In genomic region chr9:114505187-114506081, GRCh38 we compare ENCODE assay signal across 8 cellular contexts. TPM values are rescaled to one million over a fixed set of nuclear protein-coding genes. Genes with fewer than 3 reads are reported as not detected.
DNase-seq lines count a peak whose midpoint lies in the region; ATAC-seq and TF ChIP-seq lines count a peak whose summit lies in the region.

Gene WHRN (minus strand): TSS chr9:114505473. CDS start chr9:114504801, 672 bp downstream.

- peak within 1 kb of the TSS; percentile 65 for H2AFZ ChIP-seq in Loucy (ENCODE audit: low read length)

- H3K9me3 Mint-ChIP-seq in Calu3 (ENCODE audit: low read depth, unreplicated experiment): no peaks in the 10 kb centered on the region
- peaks cover 7% of the 10 kb centered on the region for H3K9me3 Mint-ChIP-seq in nephron progenitor cell

- H3K27ac Mint-ChIP-seq in Calu3 (ENCODE audit: unreplicated experiment): peak within 1 kb of the TSS; percentile 60
- peak within 1 kb of the TSS; percentile 64 for H3K27ac Mint-ChIP-seq in nephron progenitor cell

- no peaks in the 10 kb centered on the region for H3K79me2 ChIP-seq in Loucy (ENCODE audit: insufficient read depth, low read length)

- TF ChIP-seq CTCF in Calu3 (IDR thresholded peaks at IDR 0.05; ENCODE audit: unreplicated experiment) (no peak), Loucy (conservative IDR thresholded peaks at IDR 0.05; ENCODE audit: low read length) (no peak), foreskin fibroblast (IDR thresholded peaks at IDR 0.05; ENCODE audit: low read depth, low read length) (no peak), nephron progenitor cell (IDR thresholded peaks at IDR 0.05) (no peak)

- H3K27me3 ChIP-seq in Loucy (ENCODE audit: insufficient read depth, low read length, poor library complexity, severe bottlenecking) (no peaks in the 10 kb centered on the region), SJCRH30 (peaks cover 15% of the 10 kb centered on the region)

- no peaks in the 10 kb centered on the region for H3K9me2 ChIP-seq in Loucy (replicated peaks; ENCODE audit: low read depth, low read length)

- peaks cover 12% of the 10 kb centered on the region for H3K36me3 Mint-ChIP-seq in Calu3 (ENCODE audit: insufficient read depth, unreplicated experiment)
- no peaks in the 10 kb centered on the region for H3K36me3 Mint-ChIP-seq in nephron progenitor cell (ENCODE audit: low read depth)

- peak within 1 kb of the TSS; percentile 72 for H3K4me3 ChIP-seq in Loucy (ENCODE audit: low read length, poor library complexity, severe bottlenecking)
- H3K4me3 ChIP-seq in SJCRH30: peak within 1 kb of the TSS; percentile 79
- H3K4me3 ChIP-seq in foreskin fibroblast (ENCODE audit: low read depth in 1 of 2, low read length in 2 of 2): peak within 1 kb of the TSS; percentile 64 to 72

- no peaks in the 10 kb centered on the region for H4K20me1 ChIP-seq in Loucy (ENCODE audit: insufficient read depth, low read length, poor library complexity, severe bottlenecking)

- CTCF ChIA-PET in Calu3 (lab: Charles Lee): interaction anchor here (0.7 kb wide), 1 partner anchor 82 kb away, joined by 3 read pairs; the partner anchor contains the start of gene ATP6V1G1

- H3K27me3 Mint-ChIP-seq in Calu3 (ENCODE audit: unreplicated experiment) (peaks cover 36% of the 10 kb centered on the region), nephron progenitor cell (ENCODE audit: low read depth, poor library complexity) (peaks cover 50% of the 10 kb centered on the region)

- DNase-seq in Calu3 (peak; percentile 89), SJCRH30 (peak; percentile 94 to 96), activated gamma-delta T cell treated with Interleukin-2 at 50 U/mL for 16 hours (peak; percentile 88), foreskin fibroblast (peak; percentile 64 to 92), nephron progenitor cell (peak; percentile 97)
- peak; percentile 87 to 93 (median 90) for DNase-seq in stimulated activated naive CD4-positive, alpha-beta T cell (lab: John Stamatoyannopoulos, UW)

- ATAC-seq in GM21786 (IDR thresholded peaks at IDR 0.05; ENCODE audit: unreplicated experiment): peak; percentile 71

- peak within 1 kb of the TSS; percentile 84 for H3K4me2 ChIP-seq in Loucy (ENCODE audit: low read depth, low read length, poor library complexity, severe bottlenecking)

- H3K4me1 Mint-ChIP-seq in Calu3 (ENCODE audit: low read depth, unreplicated experiment) (no peaks in the 10 kb centered on the region), nephron progenitor cell (peaks cover 35% of the 10 kb centered on the region)

- H3F3A ChIP-seq in Loucy (ENCODE audit: low read depth): no peaks in the 10 kb centered on the region

- BruUV-seq in Calu3 (replicated peaks; lab: Mats Ljungman, UMichigan): TSS peak; percentile 78

- H3K9me3 ChIP-seq in Loucy (ENCODE audit: insufficient read depth, low read depth, low read length) (no peaks in the 10 kb centered on the region), SJCRH30 (replicated peaks) (no peaks in the 10 kb centered on the region)

- intact Hi-C loops in Calu3 (cut with micrococcal nuclease; ENCODE audit: unreplicated experiment): loop anchor here (5.0 kb wide), 1 partner anchor 68 kb away; no protein-coding TSS in a partner anchor

- no peak within 1 kb of the TSS for H3K9ac ChIP-seq in Loucy (ENCODE audit: low read depth, low read length, poor library complexity, severe bottlenecking)

- H3K4me3 Mint-ChIP-seq in Calu3 (ENCODE audit: low read depth, unreplicated experiment) (peak within 1 kb of the TSS; percentile 81), nephron progenitor cell (peak within 1 kb of the TSS; percentile 88)

- H3K36me3 ChIP-seq in Loucy (ENCODE audit: insufficient read depth, low read length): no peaks in the 10 kb centered on the region
- no peaks in the 10 kb centered on the region for H3K36me3 ChIP-seq in SJCRH30

- H3K27ac ChIP-seq in SJCRH30: no peak within 1 kb of the TSS

- peaks cover 6% of the 10 kb centered on the region for H3K4me1 ChIP-seq in Loucy (ENCODE audit: insufficient read depth, low read length, poor library complexity, severe bottlenecking)
- peaks cover 8% of the 10 kb centered on the region; the same call in 1 of the 2 replicates for H3K4me1 ChIP-seq in SJCRH30

RNA-seq across cellular contexts. Expression of gene WHRN, which starts in this region (rescaled TPM):
- total RNA-seq in Calu3 (2022): 3.6 and 4.9 TPM in 2 replicates
- total RNA-seq in SJCRH30 (2014; rRNA removed; shearing (Covaris generic)): 2.5 and 3.1 TPM in 2 replicates
